ENCODE assay signal across 8 cellular contexts in genomic region chr5:1801954-1802295, GRCh38. TPM values are rescaled to one million over a fixed set of nuclear protein-coding genes. Genes with fewer than 3 reads are reported as not detected.
A peak's percentile ranks its signal among the peaks of the same experiment; 100 is the strongest.
DNase-seq lines count a peak whose midpoint lies in the region; ATAC-seq and TF ChIP-seq lines count a peak whose summit lies in the region.

No MANE protein-coding gene starts in this region.

- H3K27me3 ChIP-seq in BJ (ENCODE audit: control insufficient read depth, insufficient read depth, low read length) (no peaks in the 10 kb centered on the region), HL-60 (ENCODE audit: insufficient read depth, poor library complexity, severe bottlenecking) (no peaks in the 10 kb centered on the region), subcutaneous abdominal adipose tissue (ENCODE audit: control insufficient read depth in 5 of 5, insufficient read depth in 4 of 5, low read length in 5 of 5) (no peaks in the 10 kb centered on the region)

- H3K27me3 Mint-ChIP-seq in activated T-helper 17 cell treated with anti-CD3 and anti-CD28 coated beads, Interleukin-2, amount 50 U/mL, for 72 hours = no peaks in the 10 kb centered on the region

- TF ChIP-seq CTCF in BJ (IDR thresholded peaks at IDR 0.05; ENCODE audit: insufficient read depth, low read depth, low read length) (no peak), HL-60 (IDR thresholded peaks at IDR 0.05; ENCODE audit: insufficient read depth, low read length) (no peak), GM13976 (IDR thresholded peaks at IDR 0.05; ENCODE audit: borderline replicate concordance, control extremely low read depth, extremely low read depth, insufficient read depth, missing control alignments) (no peak)

- peak overlapping the region in 4 of 5 donors; percentile 78 to 93 (median 88) for H3K9ac ChIP-seq in subcutaneous abdominal adipose tissue (ENCODE audit: low read length in 5 of 5)

- no peaks in the 10 kb centered on the region for H3K9me3 ChIP-seq in subcutaneous abdominal adipose tissue (ENCODE audit: control insufficient read depth in 5 of 5, low read length in 5 of 5)

- H3K4me3 ChIP-seq in BJ (ENCODE audit: low read depth, low read length) (peak overlapping the region; percentile 90), HL-60 (replicated peaks; ENCODE audit: insufficient read depth, low read length) (peak overlapping the region; percentile 86), subcutaneous abdominal adipose tissue (ENCODE audit: low read depth in 1 of 5, low read length in 5 of 5) (peak overlapping the region; percentile 69 to 97 (median 90))

- H3K27ac Mint-ChIP-seq in activated T-helper 17 cell treated with anti-CD3 and anti-CD28 coated beads, Interleukin-2, amount 50 U/mL, for 72 hours = peak overlapping the region; percentile 81

- H3K4me3 Mint-ChIP-seq in activated T-helper 17 cell treated with anti-CD3 and anti-CD28 coated beads, Interleukin-2, amount 50 U/mL, for 72 hours = peak overlapping the region; percentile 89

- H3K9me3 Mint-ChIP-seq in activated T-helper 17 cell treated with anti-CD3 and anti-CD28 coated beads, Interleukin-2, amount 50 U/mL, for 72 hours = no peaks in the 10 kb centered on the region

- POLR2A ChIA-PET in BJ (lab: Charles Lee) = no interaction called here

- CTCF ChIA-PET in BJ (lab: Yijun Ruan, JAX) = interaction anchor here (0.6 to 2.7 kb wide), 2 partner anchors 38 to 260 kb away, joined by 4 to 8 read pairs; no protein-coding TSS in a partner anchor

- DNase-seq in BJ (ENCODE audit: low read depth) = no peak
- no peak for DNase-seq in HL-60 (ENCODE audit: low read depth in 1 of 2, low spot score in 1 of 2)
- DNase-seq in iPS-NIHi7 (ENCODE audit: extremely low spot score) = peak; percentile 60
- DNase-seq in globus pallidus (ENCODE audit: low spot score) = no peak
- no peak for DNase-seq in CD1c-positive myeloid dendritic cell (ENCODE audit: extremely low spot score)
- DNase-seq in GM13976 (ENCODE audit: low spot score) = no peak

- peaks cover 16% of the 10 kb centered on the region for H3K4me1 Mint-ChIP-seq in activated T-helper 17 cell treated with anti-CD3 and anti-CD28 coated beads, Interleukin-2, amount 50 U/mL, for 72 hours

- H3K36me3 ChIP-seq in BJ (ENCODE audit: control insufficient read depth, insufficient read depth, low read length) (peaks cover 28% of the 10 kb centered on the region), subcutaneous abdominal adipose tissue (ENCODE audit: control insufficient read depth in 5 of 5, insufficient read depth in 5 of 5, low read length in 5 of 5) (peaks cover 10 to 57% (median 54%) of the 10 kb centered on the region in 5 donors)

- no peak for ATAC-seq in activated T-helper 17 cell treated with anti-CD3 and anti-CD28 coated beads, Interleukin-2, amount 50 U/mL, for 72 hours (replicated peaks)

- peak overlapping the region; percentile 95 for H3K27ac ChIP-seq in HL-60 (replicated peaks)
- H3K27ac ChIP-seq in subcutaneous abdominal adipose tissue (ENCODE audit: low read depth, low read length) = peak overlapping the region; percentile 79

- H3K36me3 Mint-ChIP-seq in activated T-helper 17 cell treated with anti-CD3 and anti-CD28 coated beads, Interleukin-2, amount 50 U/mL, for 72 hours (ENCODE audit: low read depth) = peaks cover 74% of the 10 kb centered on the region

- H3K4me1 ChIP-seq in subcutaneous abdominal adipose tissue (ENCODE audit: control insufficient read depth in 5 of 5, insufficient read depth in 5 of 5, low read length in 5 of 5) = peaks cover 4 to 41% (median 30%) of the 10 kb centered on the region in 5 donors

- in situ Hi-C loops in GM13976 (cut with MboI; ENCODE audit: low sequenced_read_pairs, unreplicated experiment) = no loop called here

RNA-seq across cellular contexts. Expression of gene NDUFS6, which starts 0.7 kb away (rescaled TPM):
- polyA plus RNA-seq in BJ (2011; rRNA removed) = 26.6 and 34.1 TPM in 2 replicates
- polyA minus RNA-seq in BJ (2011; rRNA and poly(A)+ RNA removed) = 10.2 and 10.4 TPM in 2 replicates
- total RNA-seq in activated T-helper 17 cell treated with anti-CD3 and anti-CD28 coated beads, Interleukin-2, amount 50 U/mL, for 72 hours = 10 to 100 TPM; 13.0 to 35.1 TPM

RNA-seq across cellular contexts. Expression of gene MRPL36, which starts 2.3 kb away (rescaled TPM):
- 67.9 and 92.3 TPM in 2 replicates for polyA plus RNA-seq in BJ (2011; rRNA removed)
- polyA minus RNA-seq in BJ (2011; rRNA and poly(A)+ RNA removed) = 16.6 and 22.0 TPM in 2 replicates
- 10 to 100 TPM; 50.3 to 74.0 TPM for total RNA-seq in activated T-helper 17 cell treated with anti-CD3 and anti-CD28 coated beads, Interleukin-2, amount 50 U/mL, for 72 hours
